ENCODE assay signal across 35 cellular contexts in genomic region chr15:80682201-80682600, GRCh38.
"Had no signal": no experiment of that assay in that cellular context is flagged by ENCODE, and none has a peak within 500 bp of the region (broad histone marks: within the 10 kb centered on the region; RNA-seq: fewer than 3 reads in every experiment).

No MANE protein-coding gene starts in this region.

- H3K27me3 ChIP-seq: ascending aorta, cardiac muscle cell had no signal

- H3K27ac Mint-ChIP-seq: activated B cell treated with CpG ODN at 0.5 μM for 24 hours; activated CD4-positive, alpha-beta memory T cell treated with anti-CD3 and anti-CD28 coated beads, Interleukin-2, amount 10 ng/mL, durations not matched to agents 7 days and 5 days; activated CD8-positive, alpha-beta memory T cell treated with anti-CD3 and anti-CD28 coated beads, Interleukin-2, amount 10 ng/mL, durations not matched to agents 7 days and 5 days; activated naive CD8-positive, alpha-beta T cell treated with anti-CD3 and anti-CD28 coated beads for 36 hours; activated T-cell treated with anti-CD3 and anti-CD28 coated beads, Interleukin-2, amount 50 U/mL, for 72 hours; activated T-helper 17 cell treated with anti-CD3 and anti-CD28 coated beads, Interleukin-2, amount 50 U/mL, for 72 hours; T-cell; T-helper 17 cell had no signal

- H3K4me3 Mint-ChIP-seq: activated B cell treated with CpG ODN at 0.5 μM for 24 hours; activated CD4-positive, alpha-beta memory T cell treated with anti-CD3 and anti-CD28 coated beads, Interleukin-2, amount 10 ng/mL, durations not matched to agents 7 days and 5 days; activated CD8-positive, alpha-beta memory T cell treated with anti-CD3 and anti-CD28 coated beads, Interleukin-2, amount 10 ng/mL, durations not matched to agents 7 days and 5 days; activated naive CD8-positive, alpha-beta T cell treated with anti-CD3 and anti-CD28 coated beads for 36 hours; activated T-cell treated with anti-CD3 and anti-CD28 coated beads, Interleukin-2, amount 50 U/mL, for 72 hours; activated T-helper 17 cell treated with anti-CD3 and anti-CD28 coated beads, Interleukin-2, amount 50 U/mL, for 72 hours; T-cell; T-helper 17 cell had no signal

- FAIRE-seq: RCC 7860 had no signal

- H3K4me1 ChIP-seq: ascending aorta had no signal

- H3K4me1 Mint-ChIP-seq: activated B cell treated with CpG ODN at 0.5 μM for 24 hours; activated naive CD8-positive, alpha-beta T cell treated with anti-CD3 and anti-CD28 coated beads for 36 hours; activated T-helper 17 cell treated with anti-CD3 and anti-CD28 coated beads, Interleukin-2, amount 50 U/mL, for 72 hours had no signal

- H3K9me3 ChIP-seq: ascending aorta had no signal

- H3K36me3 ChIP-seq: ascending aorta, cardiac muscle cell had no signal

- ATAC-seq: activated CD8-positive, alpha-beta memory T cell treated with anti-CD3 and anti-CD28 coated beads, Interleukin-2, amount 10 ng/mL, durations not matched to agents 7 days and 5 days; activated T-cell treated with anti-CD3 and anti-CD28 coated beads, Interleukin-2, amount 50 U/mL, for 72 hours; activated T-helper 17 cell treated with anti-CD3 and anti-CD28 coated beads, Interleukin-2, amount 50 U/mL, for 72 hours; PC-3; Right ventricle myocardium inferior; SK-N-SH treated with all-trans-retinoic acid at 6 μM for 48 hours; T-cell; T-helper 17 cell had no signal

- H3K4me3 ChIP-seq: ascending aorta, cardiac muscle cell had no signal

- H3K36me3 Mint-ChIP-seq: activated CD8-positive, alpha-beta memory T cell treated with anti-CD3 and anti-CD28 coated beads, Interleukin-2, amount 10 ng/mL, durations not matched to agents 7 days and 5 days; T-cell had no signal

- H3K27ac ChIP-seq: ascending aorta, cardiac muscle cell, RWPE1, VCaP had no signal

- DNase-seq: activated B cell treated with CpG ODN at 0.5 μM for 24 hours; activated CD4-positive, alpha-beta memory T cell treated with anti-CD3 and anti-CD28 coated beads, Interleukin-2, amount 10 ng/mL, durations not matched to agents 7 days and 5 days; activated CD4-positive, alpha-beta T cell treated with anti-CD3 and anti-CD28 coated beads for 48 hours; activated CD4-positive, CD25-positive, alpha-beta regulatory T cell treated with anti-CD3 and anti-CD28 coated beads, Interleukin-2, amount 50 U/mL, for 72 hours; activated CD8-positive, alpha-beta memory T cell treated with anti-CD3 and anti-CD28 coated beads for 24 hours; activated CD8-positive, alpha-beta memory T cell treated with anti-CD3 and anti-CD28 coated beads, Interleukin-2, amount 10 ng/mL, durations not matched to agents 7 days and 5 days; activated CD8-positive, alpha-beta memory T cell treated with anti-CD3 and anti-CD28 coated beads, Interleukin-2, amount 50 U/mL, for 48 hours; activated effector memory CD4-positive, alpha-beta T cell treated with anti-CD3 and anti-CD28 coated beads, Interleukin-2, amount 50 U/mL, for 16 hours; activated naive CD4-positive, alpha-beta T cell; activated naive CD4-positive, alpha-beta T cell treated with anti-CD3 and anti-CD28 coated beads, Interleukin-2, amount 50 U/mL, for 16 hours; activated naive CD8-positive, alpha-beta T cell treated with anti-CD3 and anti-CD28 coated beads for 36 hours; activated T-cell treated with anti-CD3 and anti-CD28 coated beads, Interleukin-2, amount 50 U/mL, for 72 hours; amniotic stem cell; Karpas-422; KBM-7; NCI-H1105; NCI-H1417 treated with DMSO at 0.1 percent for 48 hours; NCI-H187 treated with DMSO at 0.1 percent for 48 hours; NCI-H2081 treated with DMSO at 0.1 percent for 48 hours; NCI-H226; NCI-H446 treated with DMSO at 0.1 percent for 48 hours; NCI-H524; PC-3; SIG-M5; T-cell; T-helper 17 cell; T-helper 9 cell had no signal
